16 cellular contexts compared by ENCODE assay signal in genomic region chr1:117809764-117810163, GRCh38.
DNase-seq lines count a peak whose midpoint lies in the region; ATAC-seq and TF ChIP-seq lines count a peak whose summit lies in the region.
"Had no signal": no experiment of that assay in that cellular context is flagged by ENCODE, and none has a peak within 500 bp of the region (broad histone marks: within the 10 kb centered on the region; RNA-seq: fewer than 3 reads in every experiment).

No MANE protein-coding gene starts in this region.

- peaks cover 16% of the 10 kb centered on the region for H3K4me1 ChIP-seq in Loucy (ENCODE audit: insufficient read depth, low read length, poor library complexity, severe bottlenecking)
- peaks cover 11% of the 10 kb centered on the region for H3K4me1 ChIP-seq in rectal smooth muscle tissue (ENCODE audit: control insufficient read depth, insufficient read depth, low read length)
- H3K4me1 ChIP-seq in A673 (ENCODE audit: insufficient read depth, low read length, poor library complexity, severe bottlenecking) = no peaks in the 10 kb centered on the region

- no peaks in the 10 kb centered on the region for H3K79me2 ChIP-seq in Loucy (ENCODE audit: insufficient read depth, low read length)

- ATAC-seq in HG03521 (IDR thresholded peaks at IDR 0.05; ENCODE audit: unreplicated experiment) = no peak

- DNase-seq in AG04450 (ENCODE audit: low read depth, low spot score) (no peak), fibroblast of peridontal ligament (ENCODE audit: extremely low read depth) (peak; percentile 61), NCI-H146 treated with DMSO at 0.1 percent for 48 hours (lab: John Stamatoyannopoulos, UW; ENCODE audit: unreplicated experiment) (no peak), A673 (ENCODE audit: low spot score) (no peak)
- no peak for DNase-seq in activated effector memory CD4-positive, alpha-beta T cell treated with anti-CD3 and anti-CD28 coated beads, Interleukin-2, amount 50 U/mL, for 16 hours
- DNase-seq: 8988T, NCI-H1417 treated with DMSO at 0.1 percent for 48 hours, NCI-H2029, NCI-H2171, NCI-H446 treated with DMSO at 0.1 percent for 48 hours, NCI-H748 treated with DMSO at 0.1 percent for 48 hours had no signal

- H3K27ac ChIP-seq in AG04450 (ENCODE audit: low read depth, low read length) (no peak overlapping the region), rectal smooth muscle tissue (ENCODE audit: low read depth, low read length) (peak overlapping the region; percentile 39), A673 (ENCODE audit: low read depth, low read length, poor library complexity, severe bottlenecking) (no peak overlapping the region)
- H3K27ac ChIP-seq: C4-2B, RWPE1 had no signal

- intact Hi-C loops in A673 (cut with micrococcal nuclease; ENCODE audit: unreplicated experiment) = no loop called here

- CTCF ChIA-PET in AG04450 (lab: Charles Lee) = interaction anchor here (0.5 to 2.4 kb wide), 8 partner anchors 8 to 738 kb away, joined by 3 to 12 read pairs (median 4); no protein-coding TSS in a partner anchor
- CTCF ChIA-PET in A673 (lab: Charles Lee) = no interaction called here

- no peaks in the 10 kb centered on the region for H3K9me3 ChIP-seq in AG04450 (ENCODE audit: control insufficient read depth, insufficient read depth, low read length)
- H3K9me3 ChIP-seq in Loucy (ENCODE audit: insufficient read depth, low read depth, low read length) = no peaks in the 10 kb centered on the region
- H3K9me3 ChIP-seq in A673 (ENCODE audit: low read depth, low read length, poor library complexity, severe bottlenecking) = no peaks in the 10 kb centered on the region

- H2AFZ ChIP-seq in Loucy (ENCODE audit: low read length) = peak overlapping the region; percentile 44

- H3K27me3 ChIP-seq in AG04450 (ENCODE audit: control insufficient read depth, insufficient read depth, low read length) (no peaks in the 10 kb centered on the region), Loucy (ENCODE audit: insufficient read depth, low read length, poor library complexity, severe bottlenecking) (no peaks in the 10 kb centered on the region), rectal smooth muscle tissue (ENCODE audit: control insufficient read depth, insufficient read depth, low read length) (no peaks in the 10 kb centered on the region), A673 (replicated peaks; ENCODE audit: insufficient read depth, low read depth, low read length, poor library complexity) (peaks cover 5% of the 10 kb centered on the region)

- no peaks in the 10 kb centered on the region for H3K9me2 ChIP-seq in Loucy (replicated peaks; ENCODE audit: low read depth, low read length)

- TF ChIP-seq CTCF in AG04450 (IDR thresholded peaks at IDR 0.05; ENCODE audit: low read depth, low read length) (peak; percentile 25; the same call in 1 of the 2 replicates), Loucy (conservative IDR thresholded peaks at IDR 0.05; ENCODE audit: low read length) (no peak), A673 (conservative IDR thresholded peaks at IDR 0.05; ENCODE audit: low read depth, low read length) (no peak)

- H3K36me3 ChIP-seq in Loucy (ENCODE audit: insufficient read depth, low read length) (no peaks in the 10 kb centered on the region), rectal smooth muscle tissue (ENCODE audit: control insufficient read depth, insufficient read depth, low read length) (no peaks in the 10 kb centered on the region), A673 (ENCODE audit: insufficient read depth, low read length, poor library complexity, severe bottlenecking) (no peaks in the 10 kb centered on the region)

- H4K20me1 ChIP-seq in Loucy (ENCODE audit: insufficient read depth, low read length, poor library complexity, severe bottlenecking) = no peaks in the 10 kb centered on the region

- H3K9ac ChIP-seq in Loucy (ENCODE audit: low read depth, low read length, poor library complexity, severe bottlenecking) (peak overlapping the region; percentile 26), rectal smooth muscle tissue (ENCODE audit: low read length) (no peak overlapping the region)

- POLR2A ChIA-PET in AG04450 (lab: Yijun Ruan, JAX) = interaction anchor here (1.2 kb wide), 1 partner anchor 12 kb away, joined by 4 read pairs; no protein-coding TSS in a partner anchor
- POLR2A ChIA-PET in A673 (lab: Charles Lee; ENCODE audit: low non-redundant PET) = no interaction called here

- H3F3A ChIP-seq in Loucy (ENCODE audit: low read depth) = no peaks in the 10 kb centered on the region

- no peak overlapping the region for H3K4me2 ChIP-seq in Loucy (ENCODE audit: low read depth, low read length, poor library complexity, severe bottlenecking)

- no TSS peak for BruUV-seq in A673 (replicated peaks; lab: Mats Ljungman, UMichigan)

- H3K4me3 ChIP-seq in AG04450 (ENCODE audit: low read depth, low read length) (no peak overlapping the region), Loucy (ENCODE audit: low read length, poor library complexity, severe bottlenecking) (no peak overlapping the region), rectal smooth muscle tissue (ENCODE audit: low read length) (no peak overlapping the region), A673 (ENCODE audit: low read depth, low read length, poor library complexity, severe bottlenecking) (no peak overlapping the region)
